8 cellular contexts compared by ENCODE assay signal in genomic region chr15:90902996-90903732, GRCh38. TPM values are rescaled to one million over a fixed set of nuclear protein-coding genes. Genes with fewer than 3 reads are reported as not detected.
DNase-seq lines count a peak whose midpoint lies in the region; ATAC-seq, FAIRE-seq and TF ChIP-seq lines count a peak whose summit lies in the region.

Gene MAN2A2 (plus strand): TSS chr15:90903302. CDS start chr15:90904208, 906 bp downstream.

- DNase-seq in Caki2 (ENCODE audit: low read depth), result peak; percentile 59
- peak; percentile 52 for DNase-seq in HTR-8/SVneo (ENCODE audit: insufficient read length, low spot score)
- DNase-seq in SJSA1 (ENCODE audit: low read depth in 1 of 2, low spot score in 2 of 2), result peak in 1 of 2 experiments; percentile 49
- peak; percentile 82 for DNase-seq in activated naive CD4-positive, alpha-beta T cell treated with anti-CD3 and anti-CD28 coated beads, Interleukin-2, amount 10 ng/mL, durations not matched to agents 7 days and 5 days
- DNase-seq in glomerular endothelial cell (ENCODE audit: extremely low read depth, low read depth, low spot score), result no peak
- DNase-seq in omental fat pad (ENCODE audit: low spot score), result no peak

- CTCF ChIA-PET in activated naive CD4-positive, alpha-beta T cell treated with anti-CD3 and anti-CD28 coated beads, Interleukin-2, amount 10 ng/mL, durations not matched to agents 7 days and 5 days (lab: Charles Lee), result interaction anchor here (0.6 to 7.6 kb wide), 14 partner anchors 8 to 583 kb away, joined by 3 to 160 read pairs (median 4); partner anchors contain the start of genes BLM, HDDC3 and UNC45A

- no peaks in the 10 kb centered on the region for H3K27me3 ChIP-seq in SJSA1 (replicated peaks)

- no peak for TF ChIP-seq CTCF in omental fat pad (IDR thresholded peaks at IDR 0.05)

- no peaks in the 10 kb centered on the region for H3K9me3 Mint-ChIP-seq in activated naive CD4-positive, alpha-beta T cell treated with anti-CD3 and anti-CD28 coated beads, Interleukin-2, amount 10 ng/mL, durations not matched to agents 7 days and 5 days

- H3K4me1 ChIP-seq in SJSA1 (replicated peaks), result peaks cover 17% of the 10 kb centered on the region

- H3K27ac ChIP-seq in SJSA1 (peak within 1 kb of the TSS; percentile 29; the same call in 1 of the 2 replicates), temporal lobe (ENCODE audit: low read depth, low read length) (peak within 1 kb of the TSS; percentile 99)

- H3K4me1 Mint-ChIP-seq in activated naive CD4-positive, alpha-beta T cell treated with anti-CD3 and anti-CD28 coated beads, Interleukin-2, amount 10 ng/mL, durations not matched to agents 7 days and 5 days, result peaks cover 35% of the 10 kb centered on the region

- H3K27ac Mint-ChIP-seq in activated naive CD4-positive, alpha-beta T cell treated with anti-CD3 and anti-CD28 coated beads, Interleukin-2, amount 10 ng/mL, durations not matched to agents 7 days and 5 days, result peak within 1 kb of the TSS; percentile 94

- no peaks in the 10 kb centered on the region for H3K9me3 ChIP-seq in SJSA1 (replicated peaks)

- in situ Hi-C loops in Caki2 (cut with HindIII; ENCODE audit: low pct_unique_long_range_greater_than_20kb, low sequenced_read_pairs), result no loop called here

- H3K36me3 Mint-ChIP-seq in activated naive CD4-positive, alpha-beta T cell treated with anti-CD3 and anti-CD28 coated beads, Interleukin-2, amount 10 ng/mL, durations not matched to agents 7 days and 5 days, result peaks cover 25% of the 10 kb centered on the region

- H3K36me3 ChIP-seq in SJSA1, result peaks cover 25% of the 10 kb centered on the region

- H3K4me3 ChIP-seq in SJSA1, result peak within 1 kb of the TSS; percentile 67

- H3K27me3 Mint-ChIP-seq in activated naive CD4-positive, alpha-beta T cell treated with anti-CD3 and anti-CD28 coated beads, Interleukin-2, amount 10 ng/mL, durations not matched to agents 7 days and 5 days, result no peaks in the 10 kb centered on the region

- peak; percentile 62 for ATAC-seq in GM21367 (IDR thresholded peaks at IDR 0.05; ENCODE audit: unreplicated experiment)
- ATAC-seq in omental fat pad (ENCODE audit: low FRiP score), result peak; percentile 50

- FAIRE-seq in HTR-8/SVneo (lab: Jason Lieb, UNC), result no peak

- peak within 1 kb of the TSS; percentile 86 for H3K4me3 Mint-ChIP-seq in activated naive CD4-positive, alpha-beta T cell treated with anti-CD3 and anti-CD28 coated beads, Interleukin-2, amount 10 ng/mL, durations not matched to agents 7 days and 5 days

RNA-seq across cellular contexts. Expression of gene MAN2A2, which starts in this region (rescaled TPM):
- 17.7 and 28.0 TPM in 2 replicates for total RNA-seq in Caki2 (2014; rRNA removed; shearing (Covaris generic); ENCODE audit: low replicate concordance)
- total RNA-seq in SJSA1 (2014; rRNA removed; shearing (Covaris generic)), result 0.85 and 3.9 TPM in 2 replicates
- total RNA-seq in glomerular endothelial cell (42.3 and 54.5 TPM in 2 replicates), omental fat pad (10 to 100 TPM; 32.9 to 90.3 (median 66.4) TPM), temporal lobe (24.3 TPM)

Comparison
In these comparisons a context has a peak if more than half of its experiments do, and no peak if none do; other contexts are left out.
1. DNase-seq: peak in Caki2 (single experiment), HTR-8/SVneo (single experiment) and activated naive CD4-positive, alpha-beta T cell treated with anti-CD3 and anti-CD28 coated beads, Interleukin-2, amount 10 ng/mL, durations not matched to agents 7 days and 5 days (single experiment); none in glomerular endothelial cell (single experiment) and omental fat pad (single experiment).